In the genomic region with DNA sequence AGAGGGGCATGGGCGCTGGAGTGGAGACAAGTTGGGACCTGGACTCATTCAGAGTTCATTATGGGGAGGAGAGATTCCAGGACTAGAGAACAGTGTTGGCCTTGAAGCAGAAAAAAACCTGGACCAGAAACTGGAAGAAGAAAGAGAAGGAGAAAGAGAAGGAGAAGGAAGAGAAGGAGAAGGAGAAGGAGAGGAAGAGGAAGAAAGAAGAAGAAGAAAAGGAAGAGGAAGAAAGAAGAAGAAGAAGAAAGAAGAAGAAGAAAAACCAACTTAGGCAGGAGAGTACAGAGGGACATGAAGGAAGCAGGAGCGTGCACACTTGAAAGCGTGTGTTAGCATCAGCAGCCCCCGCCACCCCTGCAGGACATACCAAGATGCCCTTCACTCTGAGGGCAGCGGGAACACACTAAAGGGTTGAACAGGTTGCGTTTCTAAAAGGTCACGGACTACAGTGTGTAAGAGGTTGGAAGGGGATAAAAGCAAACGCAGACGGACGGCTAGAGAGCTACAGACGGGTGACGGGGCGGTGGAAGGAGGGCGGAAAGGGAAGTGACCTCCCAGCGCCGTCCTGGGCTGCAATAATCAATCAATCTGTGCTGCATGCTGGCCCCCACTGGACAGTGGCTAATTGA, we compare ENCODE assay signal across 8 cellular contexts.
A peak's percentile ranks its signal among the peaks of the same experiment; 100 is the strongest.
DNase-seq lines count a peak whose midpoint lies in the region; ATAC-seq and TF ChIP-seq lines count a peak whose summit lies in the region.

No MANE protein-coding gene starts in this region.

- peak overlapping the region in 39 of 59 donors; percentile 7 to 88 (median 63) for H3K27ac ChIP-seq in dorsolateral prefrontal cortex

- peak; percentile 16 for ATAC-seq in GM18505 (IDR thresholded peaks at IDR 0.05; ENCODE audit: unreplicated experiment)
- ATAC-seq in HG03039 (IDR thresholded peaks at IDR 0.05; ENCODE audit: unreplicated experiment), result peak; percentile 7
- ATAC-seq in sciatic nerve, result no peak
- ATAC-seq in GM21526 (IDR thresholded peaks at IDR 0.05; ENCODE audit: low FRiP score, unreplicated experiment), result no peak

- peaks cover 5% of the 10 kb centered on the region for H3K4me1 ChIP-seq in neuron (ENCODE audit: insufficient read depth, low read length)

- peak overlapping the region; percentile 43 to 80 (median 64) for H3K4me3 ChIP-seq in dorsolateral prefrontal cortex
- H3K4me3 ChIP-seq in neuron (ENCODE audit: low read length), result peak overlapping the region; percentile 54

- no peak for TF ChIP-seq CTCF in dorsolateral prefrontal cortex (IDR thresholded peaks at IDR 0.05 in 54 of 56, conservative IDR thresholded peaks at IDR 0.05 in 2 of 56; ENCODE audit: low read depth in 1 of 56, partially characterized antibody in 56 of 56)

- intact Hi-C loops in dorsolateral prefrontal cortex (cut with DNase I), result loop anchor here in 1 of 2 donors (10.0 kb wide), 1 partner anchor 119 kb away; the partner anchor contains the start of gene VSTM2A
- intact Hi-C loops in sciatic nerve (cut with DNase I), result no loop called here

- no peaks in the 10 kb centered on the region for H3K9me3 ChIP-seq in neuron (ENCODE audit: low read length)

- peaks cover 0 to 11% (median 0%) of the 10 kb centered on the region in 45 donors for H3K27me3 ChIP-seq in dorsolateral prefrontal cortex
- H3K27me3 ChIP-seq in neuron (ENCODE audit: insufficient read depth, low read length), result peaks cover 12% of the 10 kb centered on the region

- H3K36me3 ChIP-seq in neuron (ENCODE audit: insufficient read depth, low read length), result no peaks in the 10 kb centered on the region

- H2AFZ ChIP-seq in neuron (ENCODE audit: low read depth, low read length), result peak overlapping the region; percentile 47

- TF ChIP-seq POLR2A in GM18505 (IDR thresholded peaks at IDR 0.05; ENCODE audit: borderline replicate concordance, extremely low read depth, insufficient read depth, insufficient read length), result no peak

- DNase-seq in dorsolateral prefrontal cortex, result no peak
- no peak for DNase-seq in sciatic nerve (ENCODE audit: low spot score)
- DNase-seq in T1000 (lab: John Stamatoyannopoulos, UW), result no peak
- no peak for DNase-seq in NCI-H226

Comparison
In these comparisons a context has a peak if more than half of its experiments do, and no peak if none do; other contexts are left out.
1. ATAC-seq: peak in GM18505 (single experiment) and HG03039 (single experiment); none in sciatic nerve (single experiment) and GM21526 (single experiment).